In the genomic region with DNA sequence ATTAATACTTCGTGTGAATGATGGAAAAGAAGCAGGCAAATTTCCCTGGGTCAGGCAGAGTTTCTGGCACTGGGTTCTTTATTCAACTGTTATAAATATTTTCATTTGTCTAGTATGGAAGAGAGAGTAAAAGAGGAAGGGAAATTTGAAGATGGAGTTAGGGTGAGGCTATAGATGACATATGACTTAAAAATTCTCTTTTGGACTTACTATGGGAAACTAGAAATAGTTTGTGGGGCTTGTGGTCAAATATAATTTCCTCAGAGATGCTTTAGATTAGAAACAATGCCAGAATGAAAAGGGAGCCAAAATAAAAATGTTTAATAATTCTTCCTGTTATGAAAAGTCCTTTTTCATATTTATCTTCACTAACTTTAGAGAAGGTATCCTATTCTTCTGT, we compare ENCODE assay signal across 17 cellular contexts.
"Had no signal": no experiment of that assay in that cellular context is flagged by ENCODE, and none has a peak within 500 bp of the region (broad histone marks: within the 10 kb centered on the region; RNA-seq: fewer than 3 reads in every experiment).

No MANE protein-coding gene starts in this region.

- H3K4me3 Mint-ChIP-seq: memory B cell; stimulated activated naive CD8-positive, alpha-beta T cell treated with anti-CD3 and anti-CD28 coated beads, Interleukin-15, amount 100 ng/mL, for 72 hours; type B pancreatic cell had no signal

- H3K9me3 ChIP-seq: body of pancreas, colonic mucosa, prostate gland had no signal

- H3K4me3 ChIP-seq: body of pancreas, colonic mucosa, prostate gland had no signal

- H3K27ac Mint-ChIP-seq: activated naive CD4-positive, alpha-beta T cell treated with anti-CD3 and anti-CD28 coated beads, Interleukin-2, amount 50 U/mL, for 72 hours; memory B cell; stimulated activated naive CD8-positive, alpha-beta T cell treated with anti-CD3 and anti-CD28 coated beads, Interleukin-15, amount 100 ng/mL, for 72 hours; type B pancreatic cell had no signal

- H3K36me3 Mint-ChIP-seq: activated naive CD4-positive, alpha-beta T cell treated with anti-CD3 and anti-CD28 coated beads, Interleukin-2, amount 50 U/mL, for 72 hours; memory B cell; type B pancreatic cell had no signal

- H3K9me3 Mint-ChIP-seq: memory B cell; stimulated activated naive CD8-positive, alpha-beta T cell treated with anti-CD3 and anti-CD28 coated beads, Interleukin-15, amount 100 ng/mL, for 72 hours; type B pancreatic cell had no signal

- DNase-seq: activated CD4-positive, alpha-beta T cell treated with anti-CD3 and anti-CD28 coated beads for 1 hour; activated gamma-delta T cell; amniotic stem cell; body of pancreas; central memory CD4-positive, alpha-beta T cell; colonic mucosa; right cardiac atrium; small intestine; stimulated activated CD4-positive, alpha-beta T cell treated with anti-CD3 and anti-CD28 coated beads, Interleukin-15, amount 100 ng/mL, for 24 hours; stimulated activated CD4-positive, alpha-beta T cell treated with anti-CD3 and anti-CD28 coated beads, Interleukin-2, amount 100 ng/mL, for 48 hours; stimulated activated naive CD8-positive, alpha-beta T cell treated with anti-CD3 and anti-CD28 coated beads, Interleukin-15, amount 100 ng/mL, for 72 hours; SW 1271; WERI-Rb-1 had no signal

- H3K4me1 Mint-ChIP-seq: memory B cell; stimulated activated naive CD8-positive, alpha-beta T cell treated with anti-CD3 and anti-CD28 coated beads, Interleukin-15, amount 100 ng/mL, for 72 hours had no signal

- ATAC-seq: activated naive CD4-positive, alpha-beta T cell treated with anti-CD3 and anti-CD28 coated beads, Interleukin-2, amount 50 U/mL, for 72 hours; body of pancreas; right cardiac atrium; stimulated activated naive CD8-positive, alpha-beta T cell treated with anti-CD3 and anti-CD28 coated beads, Interleukin-15, amount 100 ng/mL, for 72 hours had no signal
